ENCODE assay signal across 10 cellular contexts in the genomic region with DNA sequence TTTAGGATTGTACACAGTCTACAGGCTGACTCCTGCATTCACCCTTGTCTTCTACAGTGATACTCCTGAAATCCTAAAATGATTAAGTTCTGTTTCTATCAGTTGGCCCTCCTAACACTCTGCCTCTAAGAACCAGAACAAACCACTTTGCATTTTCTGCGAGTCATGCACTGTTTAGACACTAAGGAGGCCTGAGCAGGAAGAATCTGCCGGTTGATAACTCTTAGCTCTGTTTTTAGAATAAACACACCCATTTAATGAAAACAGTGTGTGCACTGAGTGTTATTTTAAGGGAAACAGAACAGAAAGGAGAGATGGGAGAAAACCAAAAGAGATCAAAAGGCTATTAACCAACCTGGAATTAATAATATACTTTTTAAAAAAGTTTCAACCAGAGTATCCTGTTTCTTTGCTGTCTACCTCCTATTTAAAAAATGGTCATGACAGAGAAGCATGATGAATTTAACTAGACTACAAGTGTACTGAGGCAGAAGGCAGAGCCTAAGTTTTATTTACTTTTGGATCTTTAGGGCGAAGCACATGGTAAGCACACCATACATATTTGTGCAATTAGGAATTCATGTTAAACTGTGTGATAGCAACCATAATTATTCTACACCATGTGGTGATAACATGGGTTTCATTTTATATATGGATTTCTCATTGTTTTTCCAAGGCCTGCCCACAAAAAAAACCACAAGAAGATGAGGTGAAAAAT. TPM values are rescaled to one million over a fixed set of nuclear protein-coding genes. Genes with fewer than 3 reads are reported as not detected.
DNase-seq lines count a peak whose midpoint lies in the region; ATAC-seq and TF ChIP-seq lines count a peak whose summit lies in the region.
"Had no signal": no experiment of that assay in that cellular context is flagged by ENCODE, and none has a peak within 500 bp of the region (broad histone marks: within the 10 kb centered on the region; RNA-seq: fewer than 3 reads in every experiment).

No MANE protein-coding gene starts in this region.

- ATAC-seq in HG03280 (IDR thresholded peaks at IDR 0.05; ENCODE audit: unreplicated experiment) (no peak), esophagus mucosa (no peak)
- ATAC-seq: activated CD8-positive, alpha-beta memory T cell treated with anti-CD3 and anti-CD28 coated beads, Interleukin-2, amount 10 ng/mL, durations not matched to agents 7 days and 5 days had no signal

- no peaks in the 10 kb centered on the region; the same call in 1 of the 2 replicates for H3K27me3 Mint-ChIP-seq in HFFc6 (ENCODE audit: insufficient read depth)
- H3K27me3 Mint-ChIP-seq: activated CD8-positive, alpha-beta memory T cell treated with anti-CD3 and anti-CD28 coated beads, Interleukin-2, amount 10 ng/mL, durations not matched to agents 7 days and 5 days had no signal

- peak overlapping the region; percentile 77 for H2AFZ ChIP-seq in osteoblast (ENCODE audit: low read length)

- peaks cover 8% of the 10 kb centered on the region for H3K4me1 ChIP-seq in osteoblast (ENCODE audit: insufficient read depth, low read length)

- H3K4me3 Mint-ChIP-seq in HFFc6: peak overlapping the region; percentile 10; the same call in 1 of the 2 replicates
- H3K4me3 Mint-ChIP-seq: activated CD8-positive, alpha-beta memory T cell treated with anti-CD3 and anti-CD28 coated beads, Interleukin-2, amount 10 ng/mL, durations not matched to agents 7 days and 5 days had no signal

- H3K27me3 ChIP-seq in brain microvascular endothelial cell (replicated peaks) (no peaks in the 10 kb centered on the region), osteoblast (ENCODE audit: insufficient read depth, low read length) (peaks cover 3% of the 10 kb centered on the region)
- H3K27me3 ChIP-seq: neutrophil had no signal

- no peaks in the 10 kb centered on the region for H3K9me3 ChIP-seq in osteoblast (ENCODE audit: low read depth, low read length)
- H3K9me3 ChIP-seq: neutrophil had no signal

- H3K4me1 Mint-ChIP-seq in HFFc6 (ENCODE audit: low read depth): peaks cover 24% of the 10 kb centered on the region

- peak overlapping the region; percentile 76 for H3K27ac Mint-ChIP-seq in HFFc6
- H3K27ac Mint-ChIP-seq: activated CD8-positive, alpha-beta memory T cell treated with anti-CD3 and anti-CD28 coated beads, Interleukin-2, amount 10 ng/mL, durations not matched to agents 7 days and 5 days had no signal

- H3K27ac ChIP-seq in brain microvascular endothelial cell (peak overlapping the region; percentile 11), osteoblast (ENCODE audit: low read depth, low read length) (no peak overlapping the region)
- H3K27ac ChIP-seq: neutrophil had no signal

- DNase-seq in HFFc6 (peak; percentile 22), brain microvascular endothelial cell (peak; percentile 46), osteoblast (ENCODE audit: insufficient read length, low spot score, missing footprints) (no peak), HuH-7.5 (ENCODE audit: low spot score) (no peak)
- DNase-seq: activated CD8-positive, alpha-beta memory T cell treated with anti-CD3 and anti-CD28 coated beads, Interleukin-2, amount 10 ng/mL, durations not matched to agents 7 days and 5 days; NCI-H524 treated with DMSO at 0.1 percent for 48 hours; SW 1271 had no signal

- H3K36me3 Mint-ChIP-seq in HFFc6 (ENCODE audit: low read depth): no peaks in the 10 kb centered on the region
- H3K36me3 Mint-ChIP-seq: activated CD8-positive, alpha-beta memory T cell treated with anti-CD3 and anti-CD28 coated beads, Interleukin-2, amount 10 ng/mL, durations not matched to agents 7 days and 5 days had no signal

- in situ Hi-C loops in brain microvascular endothelial cell (cut with HindIII; ENCODE audit: low pct_ligation_motif_present, low sequenced_read_pairs): no loop called here

- no peaks in the 10 kb centered on the region for H3K79me2 ChIP-seq in osteoblast (ENCODE audit: insufficient read depth, low read length)

- H4K20me1 ChIP-seq in osteoblast (ENCODE audit: insufficient read depth, low read length): no peaks in the 10 kb centered on the region

- peak overlapping the region; percentile 7 for H3K4me2 ChIP-seq in osteoblast (ENCODE audit: insufficient read depth, low read length)

- no peaks in the 10 kb centered on the region for H3K9me3 Mint-ChIP-seq in HFFc6

- H3K4me3 ChIP-seq in brain microvascular endothelial cell (ENCODE audit: low read depth, low read length) (no peak overlapping the region), osteoblast (ENCODE audit: insufficient read depth, low read length) (no peak overlapping the region)

- no peaks in the 10 kb centered on the region for H3K36me3 ChIP-seq in brain microvascular endothelial cell (replicated peaks)
- no peaks in the 10 kb centered on the region for H3K36me3 ChIP-seq in osteoblast (ENCODE audit: insufficient read depth, low read length)
- H3K36me3 ChIP-seq: neutrophil had no signal

- TF ChIP-seq CTCF in HFFc6 (IDR thresholded peaks at IDR 0.05) (no peak), brain microvascular endothelial cell (IDR thresholded peaks at IDR 0.05; ENCODE audit: low read depth, low read length, missing control alignments) (no peak), osteoblast (IDR thresholded peaks at IDR 0.05; ENCODE audit: extremely low read depth, low read depth, low read length) (no peak)

RNA-seq across cellular contexts. Expression of a gene that starts 22.7 kb away (rescaled TPM):
- total RNA-seq in HFFc6 (2021; fragmentation: NEBNext Ultra II Directional; extraction: Animal tissue kit (Norgen Biotek cat#: 25700)): 100 to 1,000 TPM; 141 to 176 (median 160) TPM
- total RNA-seq in osteoblast: 82.2 and 94.1 TPM in 2 replicates
- 40.1 TPM for total RNA-seq in esophagus mucosa

RNA-seq across cellular contexts. Expression of a gene that starts 42.3 kb away (rescaled TPM):
- 1 to 10 TPM in 4 of 6 experiments, under 1 TPM in 2; 0.79 to 2.5 (median 1.3) TPM for total RNA-seq in HFFc6 (2021; fragmentation: NEBNext Ultra II Directional; extraction: Animal tissue kit (Norgen Biotek cat#: 25700))
- total RNA-seq in osteoblast (0.29 and 0.72 TPM in 2 replicates), esophagus mucosa (1.6 TPM)

RNA-seq across cellular contexts. Expression of a gene that starts 48.8 kb away (rescaled TPM):
- total RNA-seq in HFFc6 (2021; fragmentation: NEBNext Ultra II Directional; extraction: Animal tissue kit (Norgen Biotek cat#: 25700)): 10 to 100 TPM; 56.8 to 77.7 (median 65.7) TPM
- total RNA-seq in osteoblast (39.8 and 44.2 TPM in 2 replicates), esophagus mucosa (41.2 TPM)

RNA-seq across cellular contexts. Expression of a gene that starts 51.3 kb away (rescaled TPM):
- 10 to 100 TPM; 30.1 to 46.3 (median 40.5) TPM for total RNA-seq in HFFc6 (2021; fragmentation: NEBNext Ultra II Directional; extraction: Animal tissue kit (Norgen Biotek cat#: 25700))
- total RNA-seq in osteoblast (42.7 and 50.1 TPM in 2 replicates), esophagus mucosa (23.8 TPM)

Comparison
In these comparisons a context has a peak if more than half of its experiments do, and no peak if none do; other contexts are left out.
1. DNase-seq: peak in HFFc6 (single experiment) and brain microvascular endothelial cell (single experiment); none in osteoblast (single experiment) and HuH-7.5 (single experiment).